Comparison of ENCODE assay signal across 16 cellular contexts in genomic region chr2:112029164-112029563, GRCh38. TPM values are rescaled to one million over a fixed set of nuclear protein-coding genes. Genes with fewer than 3 reads are reported as not detected.
DNase-seq lines count a peak whose midpoint lies in the region; ATAC-seq and TF ChIP-seq lines count a peak whose summit lies in the region.
"Had no signal": no experiment of that assay in that cellular context is flagged by ENCODE, and none has a peak within 500 bp of the region (broad histone marks: within the 10 kb centered on the region; RNA-seq: fewer than 3 reads in every experiment).

No MANE protein-coding gene starts in this region.

- no peak overlapping the region for H3K4me3 Mint-ChIP-seq in type B pancreatic cell
- H3K4me3 Mint-ChIP-seq: CD4-positive, alpha-beta T cell; H9 had no signal

- H3K79me2 ChIP-seq in SK-N-SH (ENCODE audit: insufficient read depth): no peaks in the 10 kb centered on the region

- H3K9me2 ChIP-seq in SK-N-SH: no peaks in the 10 kb centered on the region

- H3K9ac ChIP-seq in SK-N-SH: no peak overlapping the region
- H3K9ac ChIP-seq: BLaER1 treated with 17β-estradiol and CSF1 and Interleukin-3, amounts not matched to agents 10 nM and 100 nM had no signal

- H3K4me1 ChIP-seq in SK-N-SH (ENCODE audit: control insufficient read depth in 1 of 2, insufficient read depth in 2 of 2, low read depth in 1 of 2, low read length in 1 of 2) (peaks cover 11 to 26% of the 10 kb centered on the region in 2 experiments; a peak in 3 of 4 replicates), ascending aorta (peaks cover 2 to 18% of the 10 kb centered on the region in 2 donors), vagina (peaks cover 31% of the 10 kb centered on the region)

- H3K27ac Mint-ChIP-seq in type B pancreatic cell: peak overlapping the region; percentile 57
- H3K27ac Mint-ChIP-seq: CD4-positive, alpha-beta T cell had no signal

- H3K9me3 ChIP-seq in SK-N-SH (no peaks in the 10 kb centered on the region), ascending aorta (no peaks in the 10 kb centered on the region), vagina (no peaks in the 10 kb centered on the region)
- H3K9me3 ChIP-seq: BLaER1 treated with 17β-estradiol and CSF1 and Interleukin-3, amounts not matched to agents 10 nM and 100 nM had no signal

- no peaks in the 10 kb centered on the region; the same call in 1 of the 2 replicates for H4K20me1 ChIP-seq in SK-N-SH (ENCODE audit: insufficient read depth)
- H4K20me1 ChIP-seq: BLaER1 treated with 17β-estradiol and CSF1 and Interleukin-3, amounts not matched to agents 10 nM and 100 nM had no signal

- ATAC-seq in GM19455 (IDR thresholded peaks at IDR 0.05; ENCODE audit: unreplicated experiment): no peak
- ATAC-seq: GM12878 had no signal

- intact Hi-C loops in ascending aorta (cut with DNase I): no loop called here
- intact Hi-C loops in vagina (cut with DNase I): no loop called here

- H3K36me3 ChIP-seq in SK-N-SH (replicated peaks in 1 of 2; ENCODE audit: control insufficient read depth in 1 of 2, insufficient read depth in 2 of 2, low read length in 1 of 2) (no peaks in the 10 kb centered on the region), ascending aorta (peaks cover under 1 to 4% of the 10 kb centered on the region in 2 donors), vagina (peaks cover 0 to under 1% of the 10 kb centered on the region in 2 donors)

- no peak overlapping the region for H3K4me2 ChIP-seq in SK-N-SH

- no peak for DNase-seq in SK-N-SH
- DNase-seq in ascending aorta (ENCODE audit: low spot score in 2 of 2): no peak
- DNase-seq in type B pancreatic cell (ENCODE audit: extremely low spot score, unreplicated experiment): no peak
- no peak for DNase-seq in vagina (ENCODE audit: extremely low spot score in 2 of 2)
- no peak for DNase-seq in central memory CD4-positive, alpha-beta T cell
- DNase-seq: ACHN; Calu3; CD4-positive, alpha-beta T cell; DMS 273 treated with DMSO at 0.1 percent for 48 hours; GOT3; H9; IMR-90 had no signal

- H3K27ac ChIP-seq in C4-2B (peak overlapping the region; percentile 70; the same call in 1 of the 2 replicates), SK-N-SH (ENCODE audit: low read depth in 2 of 2, low read length in 1 of 2) (peak overlapping the region in 1 of 2 experiments; percentile 19; a peak in 1 of 4 replicates), ascending aorta (peak overlapping the region; percentile 33 to 46), vagina (no peak overlapping the region)

- CTCF ChIA-PET in SK-N-SH (lab: Yijun Ruan, JAX): interaction anchor here (1.9 kb wide), 2 partner anchors 19 to 129 kb away, joined by 5 to 11 read pairs; no protein-coding TSS in a partner anchor

- H3K4me3 ChIP-seq in SK-N-SH (ENCODE audit: low read depth in 2 of 2, low read length in 1 of 2) (no peak overlapping the region), ascending aorta (no peak overlapping the region), vagina (no peak overlapping the region)
- H3K4me3 ChIP-seq: BLaER1 treated with 17β-estradiol and CSF1 and Interleukin-3, amounts not matched to agents 10 nM and 100 nM; GM12878 had no signal

- TF ChIP-seq EP300 in SK-N-SH (IDR thresholded peaks at IDR 0.05; ENCODE audit: borderline replicate concordance in 1 of 2, low read depth in 1 of 2, low read length in 1 of 2): no peak

- H3K36me3 Mint-ChIP-seq in type B pancreatic cell: peaks cover 30% of the 10 kb centered on the region

- H3F3A ChIP-seq in SK-N-SH (replicated peaks; ENCODE audit: insufficient read depth): peaks cover 29% of the 10 kb centered on the region

- POLR2A ChIA-PET in SK-N-SH (lab: Yijun Ruan, JAX): no interaction called here

- TF ChIP-seq POLR2A in vagina (IDR thresholded peaks at IDR 0.05): no peak

- H3K9me3 Mint-ChIP-seq in type B pancreatic cell: peaks cover 9% of the 10 kb centered on the region
- H3K9me3 Mint-ChIP-seq: CD4-positive, alpha-beta T cell; H9 had no signal

- no peaks in the 10 kb centered on the region for H3K27me3 Mint-ChIP-seq in type B pancreatic cell
- H3K27me3 Mint-ChIP-seq: CD4-positive, alpha-beta T cell had no signal

- peaks cover 21% of the 10 kb centered on the region for H3K4me1 Mint-ChIP-seq in type B pancreatic cell (ENCODE audit: unreplicated experiment)

- H2AFZ ChIP-seq in SK-N-SH (ENCODE audit: low read depth): no peak overlapping the region

- H3K27me3 ChIP-seq in SK-N-SH (ENCODE audit: insufficient read depth) (no peaks in the 10 kb centered on the region), ascending aorta (no peaks in the 10 kb centered on the region), vagina (no peaks in the 10 kb centered on the region)
- H3K27me3 ChIP-seq: BLaER1 treated with 17β-estradiol and CSF1 and Interleukin-3, amounts not matched to agents 10 nM and 100 nM had no signal

- 40% methylated on average over 2 of the region's 2 CpGs for whole genome bisulfite sequencing in SK-N-SH (ENCODE audit: low lambda C conversion rate)

- no peak for TF ChIP-seq RAD21 in SK-N-SH (IDR thresholded peaks at IDR 0.05; ENCODE audit: low read length)

- TF ChIP-seq CTCF in C4-2B (conservative IDR thresholded peaks at IDR 0.05) (no peak), SK-N-SH (IDR thresholded peaks at IDR 0.05) (no peak), ascending aorta (IDR thresholded peaks at IDR 0.05) (no peak), type B pancreatic cell (conservative IDR thresholded peaks at IDR 0.05) (no peak), vagina (IDR thresholded peaks at IDR 0.05) (no peak)

TF ChIP-seq in SK-N-SH, 30 proteins besides CTCF, POLR2A, EP300 and RAD21:
- TF ChIP-seq GABPA (IDR thresholded peaks at IDR 0.05; ENCODE audit: low read depth) (no peak), FOXJ3 (CRISPR knock-in tag; IDR thresholded peaks at IDR 0.05) (no peak), TCF12 (IDR thresholded peaks at IDR 0.05) (peak; percentile 53; the same call in 1 of the 2 replicates), POLR2AphosphoS5 (IDR thresholded peaks at IDR 0.05; ENCODE audit: low read depth, low read length) (no peak), PBX3 (IDR thresholded peaks at IDR 0.05) (peak; percentile 56), NFIC (IDR thresholded peaks at IDR 0.05; ENCODE audit: borderline replicate concordance) (peak; percentile 73; the same call in 1 of the 2 replicates), RXRA (IDR thresholded peaks at IDR 0.05; ENCODE audit: borderline replicate concordance, low read depth) (no peak), FOSL2 (IDR thresholded peaks at IDR 0.05; ENCODE audit: borderline replicate concordance, low read depth) (0 out of 2 replicates have a peak, but pooled peaks have one; percentile 17), NRF1 (IDR thresholded peaks at IDR 0.05; ENCODE audit: low read depth, low read length) (no peak), JUND (IDR thresholded peaks at IDR 0.05) (peak; percentile 65)
TF ChIP-seq in SK-N-SH: peak in this region for 5.

RNA-seq across cellular contexts. Expression of gene TMEM87B, which starts 25.9 kb away (rescaled TPM):
- polyA plus RNA-seq in SK-N-SH (2012; rRNA removed): 7.9 and 11.3 TPM in 2 replicates
- 11.0 and 13.0 TPM in 2 replicates for polyA plus RNA-seq in SK-N-SH (2012; cell fraction: cytosol; rRNA removed)
- 10.1 and 20.5 TPM in 2 replicates for polyA plus RNA-seq in SK-N-SH (2012; cell fraction: nucleus; rRNA removed)
- total RNA-seq in ascending aorta: 11.7 TPM
- total RNA-seq in type B pancreatic cell (ENCODE audit: low replicate concordance): 15.5 and 27.2 TPM in 2 replicates
- 18.9 TPM for total RNA-seq in vagina
